ENCODE assay signal across 8 cellular contexts in the genomic region with DNA sequence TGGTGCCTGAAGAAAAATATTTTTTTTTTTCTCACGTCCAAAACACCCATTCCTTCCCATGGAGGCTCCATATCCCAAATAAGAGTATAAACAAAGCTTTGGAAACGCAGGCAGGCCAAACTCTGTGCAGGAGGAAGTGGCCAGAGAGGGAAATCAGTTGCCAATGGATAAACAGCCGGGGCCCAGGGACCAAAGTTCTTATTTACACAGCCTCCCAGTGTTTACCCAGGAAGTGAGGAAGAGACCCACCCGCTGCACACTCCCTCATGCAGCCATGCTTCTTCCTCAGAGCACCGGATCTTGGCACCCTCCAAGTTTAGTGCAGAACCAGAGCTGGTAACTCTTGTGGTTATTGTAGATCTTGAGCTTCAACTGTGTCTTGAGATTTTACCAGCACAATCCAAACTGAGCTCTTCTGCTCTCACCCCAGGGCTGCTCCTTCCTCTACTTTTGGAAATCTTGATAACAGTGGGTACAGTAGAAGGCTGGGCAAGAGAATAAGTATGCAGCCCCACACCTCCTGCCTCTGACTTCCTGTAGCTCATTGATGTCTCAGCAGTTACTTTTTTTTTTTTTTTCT. TPM values are rescaled to one million over a fixed set of nuclear protein-coding genes. Genes with fewer than 3 reads are reported as not detected.
DNase-seq lines count a peak whose midpoint lies in the region; ATAC-seq and TF ChIP-seq lines count a peak whose summit lies in the region.

No MANE protein-coding gene starts in this region.

- CTCF ChIA-PET in activated CD8-positive, alpha-beta memory T cell treated with anti-CD3 and anti-CD28 coated beads, Interleukin-2, amount 10 ng/mL, durations not matched to agents 7 days and 5 days (lab: Charles Lee), result interaction anchor here (0.9 to 3.5 kb wide), 11 partner anchors 9 to 213 kb away, joined by 3 to 27 read pairs (median 4); a partner anchor contains a TSS

- TF ChIP-seq CTCF in RWPE2 (IDR thresholded peaks at IDR 0.05; ENCODE audit: poor library complexity, severe bottlenecking) (no peak), colonic mucosa (IDR thresholded peaks at IDR 0.05) (no peak), spleen (IDR thresholded peaks at IDR 0.05 in 8 of 11, conservative IDR thresholded peaks at IDR 0.05 in 3 of 11) (no peak)

- H3K36me3 ChIP-seq in RWPE2 (ENCODE audit: low read depth) (peaks cover 58% of the 10 kb centered on the region), colonic mucosa (peaks cover 17% of the 10 kb centered on the region), spleen (peaks cover 0 to 95% (median 42%) of the 10 kb centered on the region in 6 donors)

- H3K27me3 ChIP-seq in RWPE2 (ENCODE audit: insufficient read depth, poor library complexity, severe bottlenecking), result no peaks in the 10 kb centered on the region
- no peaks in the 10 kb centered on the region for H3K27me3 ChIP-seq in colonic mucosa
- H3K27me3 ChIP-seq in spleen (replicated peaks in 1 of 7), result no peaks in the 10 kb centered on the region

- no peak for TF ChIP-seq POLR2A in spleen (IDR thresholded peaks at IDR 0.05)

- H3K9me3 ChIP-seq in RWPE2 (ENCODE audit: severe bottlenecking) (no peaks in the 10 kb centered on the region), colonic mucosa (no peaks in the 10 kb centered on the region), spleen (no peaks in the 10 kb centered on the region)

- H3K27me3 Mint-ChIP-seq in activated CD8-positive, alpha-beta memory T cell treated with anti-CD3 and anti-CD28 coated beads, Interleukin-2, amount 10 ng/mL, durations not matched to agents 7 days and 5 days, result no peaks in the 10 kb centered on the region

- H3K4me1 Mint-ChIP-seq in activated CD8-positive, alpha-beta memory T cell treated with anti-CD3 and anti-CD28 coated beads, Interleukin-2, amount 10 ng/mL, durations not matched to agents 7 days and 5 days, result peaks cover 37% of the 10 kb centered on the region

- no peaks in the 10 kb centered on the region for H3K9me3 Mint-ChIP-seq in activated CD8-positive, alpha-beta memory T cell treated with anti-CD3 and anti-CD28 coated beads, Interleukin-2, amount 10 ng/mL, durations not matched to agents 7 days and 5 days (ENCODE audit: low read depth)

- H3K36me3 Mint-ChIP-seq in activated CD8-positive, alpha-beta memory T cell treated with anti-CD3 and anti-CD28 coated beads, Interleukin-2, amount 10 ng/mL, durations not matched to agents 7 days and 5 days, result peaks cover 36% of the 10 kb centered on the region

- H3K9ac ChIP-seq in colonic mucosa (ENCODE audit: low read depth in 2 of 2, low read length in 2 of 2), result peak overlapping the region in 1 of 2 donors; percentile 78

- ATAC-seq in activated CD8-positive, alpha-beta memory T cell treated with anti-CD3 and anti-CD28 coated beads, Interleukin-2, amount 10 ng/mL, durations not matched to agents 7 days and 5 days, result peak; percentile 75
- peak; percentile 45; the same call in 1 of the 3 replicates for ATAC-seq in RWPE2 (ENCODE audit: low read depth)
- ATAC-seq in GM19328 (IDR thresholded peaks at IDR 0.05; ENCODE audit: unreplicated experiment), result no peak

- 41 to 52% (median 47%) methylated on average over 4 to 5 of the region's 5 CpGs for WGBS in spleen, 5 donors

- H3K27ac ChIP-seq in RWPE2 (ENCODE audit: poor library complexity, severe bottlenecking), result no peak overlapping the region
- H3K27ac ChIP-seq in colonic mucosa, result peak overlapping the region; percentile 90
- peak overlapping the region in 6 of 8 donors; percentile 27 to 82 (median 68) for H3K27ac ChIP-seq in spleen

- H3K27ac Mint-ChIP-seq in activated CD8-positive, alpha-beta memory T cell treated with anti-CD3 and anti-CD28 coated beads, Interleukin-2, amount 10 ng/mL, durations not matched to agents 7 days and 5 days, result peak overlapping the region; percentile 78

- intact Hi-C loops in colonic mucosa (cut with DNase I), result no loop called here
- intact Hi-C loops in spleen (cut with DNase I; ENCODE audit: low total_unique reads), result no loop called here

- no peak overlapping the region for H3K4me3 Mint-ChIP-seq in activated CD8-positive, alpha-beta memory T cell treated with anti-CD3 and anti-CD28 coated beads, Interleukin-2, amount 10 ng/mL, durations not matched to agents 7 days and 5 days

- no peaks in the 10 kb centered on the region for H3K4me1 ChIP-seq in RWPE2 (ENCODE audit: insufficient read depth, poor library complexity, severe bottlenecking)
- peaks cover 4% of the 10 kb centered on the region for H3K4me1 ChIP-seq in colonic mucosa
- H3K4me1 ChIP-seq in spleen, result peaks cover 12 to 77% (median 53%) of the 10 kb centered on the region in 6 donors

- H3K4me3 ChIP-seq in RWPE2 (ENCODE audit: severe bottlenecking), result no peak overlapping the region
- H3K4me3 ChIP-seq in colonic mucosa, result no peak overlapping the region
- H3K4me3 ChIP-seq in spleen, result peak overlapping the region in 1 of 8 donors; percentile 38

- DNase-seq in activated CD8-positive, alpha-beta memory T cell treated with anti-CD3 and anti-CD28 coated beads, Interleukin-2, amount 10 ng/mL, durations not matched to agents 7 days and 5 days, result no peak
- DNase-seq in activated CD8-positive, alpha-beta memory T cell treated with anti-CD3 and anti-CD28 coated beads for 24 hours, result no peak
- DNase-seq in RWPE2 (ENCODE audit: low spot score) (no peak), colonic mucosa (peak; percentile 91), spleen (no peak), putamen (ENCODE audit: low spot score) (no peak), NCI-H226 (no peak)

RNA-seq across cellular contexts. Expression of a gene that starts 14.2 kb away (rescaled TPM):
- 10 to 100 TPM; 11.2 to 11.8 TPM for total RNA-seq in activated CD8-positive, alpha-beta memory T cell treated with anti-CD3 and anti-CD28 coated beads, Interleukin-2, amount 10 ng/mL, durations not matched to agents 7 days and 5 days
- total RNA-seq in colonic mucosa (100 to 1,000 TPM; 174 to 199 TPM), spleen (10 to 100 TPM; 25.7 to 73.8 (median 60.0) TPM)
- polyA plus RNA-seq in spleen, result 100 to 1,000 TPM in 1 of 3 donors, 10 to 100 TPM in 2; 73.5 to 120 (median 88.8) TPM

RNA-seq across cellular contexts. Expression of a gene that starts 29.9 kb away (rescaled TPM):
- total RNA-seq in activated CD8-positive, alpha-beta memory T cell treated with anti-CD3 and anti-CD28 coated beads, Interleukin-2, amount 10 ng/mL, durations not matched to agents 7 days and 5 days, result 100 to 1,000 TPM; 183 to 189 TPM
- total RNA-seq in colonic mucosa, result 100 to 1,000 TPM; 226 to 291 TPM
- total RNA-seq in spleen, result 100 to 1,000 TPM in 4 of 7 donors, 10 to 100 TPM in 3; 83.0 to 116 (median 103) TPM
- 100 to 1,000 TPM in 1 of 3 donors, 10 to 100 TPM in 2; 91.0 to 108 (median 92.6) TPM for polyA plus RNA-seq in spleen

RNA-seq across cellular contexts. Expression of a gene that starts 40.5 kb away (rescaled TPM):
- 1 to 10 TPM; 4.1 to 5.4 TPM for total RNA-seq in activated CD8-positive, alpha-beta memory T cell treated with anti-CD3 and anti-CD28 coated beads, Interleukin-2, amount 10 ng/mL, durations not matched to agents 7 days and 5 days
- total RNA-seq in colonic mucosa, result 1 to 10 TPM; 5.6 to 8.0 TPM
- total RNA-seq in spleen, result 10 to 100 TPM; 10.5 to 23.5 (median 13.8) TPM
- 10 to 100 TPM; 10.8 to 27.6 (median 26.5) TPM for polyA plus RNA-seq in spleen

RNA-seq across cellular contexts. Expression of a gene that starts 40.5 kb away (rescaled TPM):
- under 1 TPM; 0.70 TPM for total RNA-seq in activated CD8-positive, alpha-beta memory T cell treated with anti-CD3 and anti-CD28 coated beads, Interleukin-2, amount 10 ng/mL, durations not matched to agents 7 days and 5 days
- total RNA-seq in colonic mucosa, result under 1 TPM; 0.61 to 0.99 TPM
- total RNA-seq in spleen, result 1 to 10 TPM in 6 of 7 donors, under 1 TPM in 1; 0.60 to 6.6 (median 3.9) TPM
- polyA plus RNA-seq in spleen, result 1 to 10 TPM in 1 of 3 donors, under 1 TPM in 2; 0.15 to 2.9 (median 0.27) TPM
